ENCODE assay signal across 14 cellular contexts in genomic region chr12:90028620-90029051, GRCh38.
DNase-seq lines count a peak whose midpoint lies in the region; ATAC-seq and TF ChIP-seq lines count a peak whose summit lies in the region.
"Had no signal": no experiment of that assay in that cellular context is flagged by ENCODE, and none has a peak within 500 bp of the region (broad histone marks: within the 10 kb centered on the region; RNA-seq: fewer than 3 reads in every experiment).

No MANE protein-coding gene starts in this region.

- peak; percentile 39 for ATAC-seq in HG02610 (IDR thresholded peaks at IDR 0.05; ENCODE audit: unreplicated experiment)
- ATAC-seq: naive thymus-derived CD4-positive, alpha-beta T cell had no signal

- DNase-seq in COLO829 (ENCODE audit: low spot score) (peak; percentile 5), lung microvascular endothelial cell (ENCODE audit: low read depth in 2 of 2) (peak; percentile 31 to 85), endodermal cell (no peak), stomach (no peak)
- DNase-seq in activated naive CD8-positive, alpha-beta T cell treated with anti-CD3 and anti-CD28 coated beads for 36 hours, result no peak
- DNase-seq in activated CD4-positive, alpha-beta memory T cell treated with anti-CD3 and anti-CD28 coated beads, Interleukin-2, amount 10 ng/mL, durations not matched to agents 7 days and 5 days, result no peak
- DNase-seq: activated T-cell treated with anti-CD3 and anti-CD28 coated beads for 4 hours, esophagus squamous epithelium, NCI-H2227 treated with DMSO at 0.1 percent for 48 hours had no signal

- TF ChIP-seq CTCF in endodermal cell (conservative IDR thresholded peaks at IDR 0.05) (no peak), stomach (IDR thresholded peaks at IDR 0.05) (no peak)

- TF ChIP-seq POLR2A in stomach (IDR thresholded peaks at IDR 0.05), result no peak

- H3K27me3 ChIP-seq in endodermal cell (ENCODE audit: control insufficient read depth, insufficient read depth, low read length, poor library complexity, severe bottlenecking), result no peaks in the 10 kb centered on the region
- H3K27me3 ChIP-seq in stomach, result no peaks in the 10 kb centered on the region
- H3K27me3 ChIP-seq: BLaER1, esophagus squamous epithelium had no signal

- peak overlapping the region; percentile 19 for H3K27ac ChIP-seq in angular gyrus (ENCODE audit: low read depth, low read length)
- H3K27ac ChIP-seq in endodermal cell (ENCODE audit: low read depth, low read length), result no peak overlapping the region
- no peak overlapping the region for H3K27ac ChIP-seq in stomach
- H3K27ac ChIP-seq: BLaER1, esophagus squamous epithelium had no signal

- H3K36me3 ChIP-seq in endodermal cell (ENCODE audit: control insufficient read depth, insufficient read depth, low read length) (no peaks in the 10 kb centered on the region), stomach (no peaks in the 10 kb centered on the region)
- H3K36me3 ChIP-seq: BLaER1, esophagus squamous epithelium had no signal

- H3K4me1 Mint-ChIP-seq in endodermal cell, result no peaks in the 10 kb centered on the region
- H3K4me1 Mint-ChIP-seq in activated naive CD8-positive, alpha-beta T cell treated with anti-CD3 and anti-CD28 coated beads for 36 hours, result peaks cover 15% of the 10 kb centered on the region
- H3K4me1 Mint-ChIP-seq in activated CD4-positive, alpha-beta memory T cell treated with anti-CD3 and anti-CD28 coated beads, Interleukin-2, amount 10 ng/mL, durations not matched to agents 7 days and 5 days, result peaks cover 11% of the 10 kb centered on the region

- H3K4me3 ChIP-seq in endodermal cell (ENCODE audit: low read length), result no peak overlapping the region
- no peak overlapping the region for H3K4me3 ChIP-seq in stomach
- H3K4me3 ChIP-seq: BLaER1, esophagus squamous epithelium had no signal

- POLR2A ChIA-PET in activated CD4-positive, alpha-beta memory T cell treated with anti-CD3 and anti-CD28 coated beads, Interleukin-2, amount 10 ng/mL, durations not matched to agents 7 days and 5 days (lab: Charles Lee), result no interaction called here

- H3K27me3 Mint-ChIP-seq in endodermal cell (ENCODE audit: insufficient read depth), result no peaks in the 10 kb centered on the region
- H3K27me3 Mint-ChIP-seq in activated naive CD8-positive, alpha-beta T cell treated with anti-CD3 and anti-CD28 coated beads for 36 hours, result no peaks in the 10 kb centered on the region
- H3K27me3 Mint-ChIP-seq in activated CD4-positive, alpha-beta memory T cell treated with anti-CD3 and anti-CD28 coated beads, Interleukin-2, amount 10 ng/mL, durations not matched to agents 7 days and 5 days, result no peaks in the 10 kb centered on the region
- H3K27me3 Mint-ChIP-seq: IgD-negative memory B cell had no signal

- no peak overlapping the region for H3K4me3 Mint-ChIP-seq in endodermal cell
- no peak overlapping the region for H3K4me3 Mint-ChIP-seq in activated naive CD8-positive, alpha-beta T cell treated with anti-CD3 and anti-CD28 coated beads for 36 hours
- H3K4me3 Mint-ChIP-seq in activated CD4-positive, alpha-beta memory T cell treated with anti-CD3 and anti-CD28 coated beads, Interleukin-2, amount 10 ng/mL, durations not matched to agents 7 days and 5 days, result no peak overlapping the region
- H3K4me3 Mint-ChIP-seq: IgD-negative memory B cell; naive thymus-derived CD4-positive, alpha-beta T cell had no signal

- no peak overlapping the region for H3K9ac ChIP-seq in endodermal cell (ENCODE audit: extremely low read depth, low read length, poor library complexity, severe bottlenecking)
- H3K9ac ChIP-seq: BLaER1 had no signal

- no peaks in the 10 kb centered on the region for H3K9me3 Mint-ChIP-seq in endodermal cell
- H3K9me3 Mint-ChIP-seq in activated naive CD8-positive, alpha-beta T cell treated with anti-CD3 and anti-CD28 coated beads for 36 hours, result peaks cover under 1% of the 10 kb centered on the region
- no peaks in the 10 kb centered on the region for H3K9me3 Mint-ChIP-seq in activated CD4-positive, alpha-beta memory T cell treated with anti-CD3 and anti-CD28 coated beads, Interleukin-2, amount 10 ng/mL, durations not matched to agents 7 days and 5 days

- TF ChIP-seq EP300 in stomach (IDR thresholded peaks at IDR 0.05), result no peak

- intact Hi-C loops in stomach (cut with DNase I; ENCODE audit: low total_unique reads), result no loop called here

- H3K9me3 ChIP-seq in endodermal cell (ENCODE audit: control insufficient read depth, low read length), result no peaks in the 10 kb centered on the region
- no peaks in the 10 kb centered on the region for H3K9me3 ChIP-seq in stomach
- H3K9me3 ChIP-seq: BLaER1, esophagus squamous epithelium had no signal

- H3K36me3 Mint-ChIP-seq in endodermal cell (ENCODE audit: low read depth), result no peaks in the 10 kb centered on the region
- no peaks in the 10 kb centered on the region for H3K36me3 Mint-ChIP-seq in activated naive CD8-positive, alpha-beta T cell treated with anti-CD3 and anti-CD28 coated beads for 36 hours
- H3K36me3 Mint-ChIP-seq in activated CD4-positive, alpha-beta memory T cell treated with anti-CD3 and anti-CD28 coated beads, Interleukin-2, amount 10 ng/mL, durations not matched to agents 7 days and 5 days (ENCODE audit: low read depth), result no peaks in the 10 kb centered on the region
- H3K36me3 Mint-ChIP-seq: IgD-negative memory B cell; naive thymus-derived CD4-positive, alpha-beta T cell had no signal

- H3K4me1 ChIP-seq in endodermal cell (ENCODE audit: control insufficient read depth, insufficient read depth, low read length), result no peaks in the 10 kb centered on the region
- no peaks in the 10 kb centered on the region for H3K4me1 ChIP-seq in stomach
- H3K4me1 ChIP-seq: BLaER1 had no signal

- no peak overlapping the region for H3K27ac Mint-ChIP-seq in endodermal cell
- no peak overlapping the region for H3K27ac Mint-ChIP-seq in activated naive CD8-positive, alpha-beta T cell treated with anti-CD3 and anti-CD28 coated beads for 36 hours
- no peak overlapping the region for H3K27ac Mint-ChIP-seq in activated CD4-positive, alpha-beta memory T cell treated with anti-CD3 and anti-CD28 coated beads, Interleukin-2, amount 10 ng/mL, durations not matched to agents 7 days and 5 days
- H3K27ac Mint-ChIP-seq: IgD-negative memory B cell had no signal

- CTCF ChIA-PET in activated CD4-positive, alpha-beta memory T cell treated with anti-CD3 and anti-CD28 coated beads, Interleukin-2, amount 10 ng/mL, durations not matched to agents 7 days and 5 days (lab: Charles Lee), result no interaction called here

Comparison
In these comparisons a context has a peak if more than half of its experiments do, and no peak if none do; other contexts are left out.
1. DNase-seq: peak in COLO829 (single experiment) and lung microvascular endothelial cell (2 of 2); none in endodermal cell (single experiment), activated naive CD8-positive, alpha-beta T cell treated with anti-CD3 and anti-CD28 coated beads for 36 hours (single experiment), activated CD4-positive, alpha-beta memory T cell treated with anti-CD3 and anti-CD28 coated beads, Interleukin-2, amount 10 ng/mL, durations not matched to agents 7 days and 5 days (single experiment) and stomach (single experiment).